ENCODE assay signal across 13 cellular contexts in genomic region chr1:211320980-211321379, GRCh38. TPM values are rescaled to one million over a fixed set of nuclear protein-coding genes. Genes with fewer than 3 reads are reported as not detected.
DNase-seq lines count a peak whose midpoint lies in the region; ATAC-seq and TF ChIP-seq lines count a peak whose summit lies in the region.
"Had no signal": no experiment of that assay in that cellular context is flagged by ENCODE, and none has a peak within 500 bp of the region (broad histone marks: within the 10 kb centered on the region; RNA-seq: fewer than 3 reads in every experiment).

No MANE protein-coding gene starts in this region.

- H3K4me3 Mint-ChIP-seq in activated T-cell treated with anti-CD3 and anti-CD28 coated beads, Interleukin-2, amount 50 U/mL, for 24 hours, result no peak overlapping the region
- H3K4me3 Mint-ChIP-seq in activated CD8-positive, alpha-beta T cell treated with anti-CD3 and anti-CD28 coated beads for 36 hours, result no peak overlapping the region
- H3K4me3 Mint-ChIP-seq in memory B cell, result no peak overlapping the region
- H3K4me3 Mint-ChIP-seq: natural killer cell treated with Interleukin-12 subunit alpha and Interleukin-12 subunit beta and Interleukin-15 and Interleukin-18, amount 100 ng/mL, for 72 hours had no signal

- H3K9me3 ChIP-seq in upper lobe of left lung, result no peaks in the 10 kb centered on the region
- H3K9me3 ChIP-seq: tibial nerve had no signal

- no peak for TF ChIP-seq POLR2A in upper lobe of left lung (IDR thresholded peaks at IDR 0.05)

- H3K9me3 Mint-ChIP-seq in activated T-cell treated with anti-CD3 and anti-CD28 coated beads, Interleukin-2, amount 50 U/mL, for 24 hours, result no peaks in the 10 kb centered on the region
- H3K9me3 Mint-ChIP-seq in activated CD8-positive, alpha-beta T cell treated with anti-CD3 and anti-CD28 coated beads for 36 hours, result no peaks in the 10 kb centered on the region
- no peaks in the 10 kb centered on the region for H3K9me3 Mint-ChIP-seq in memory B cell
- H3K9me3 Mint-ChIP-seq: natural killer cell treated with Interleukin-12 subunit alpha and Interleukin-12 subunit beta and Interleukin-15 and Interleukin-18, amount 100 ng/mL, for 72 hours had no signal

- H3K27ac Mint-ChIP-seq in activated T-cell treated with anti-CD3 and anti-CD28 coated beads, Interleukin-2, amount 50 U/mL, for 24 hours, result peak overlapping the region; percentile 76
- peak overlapping the region; percentile 20 for H3K27ac Mint-ChIP-seq in activated CD8-positive, alpha-beta T cell treated with anti-CD3 and anti-CD28 coated beads for 36 hours
- H3K27ac Mint-ChIP-seq in memory B cell, result no peak overlapping the region
- H3K27ac Mint-ChIP-seq: natural killer cell treated with Interleukin-12 subunit alpha and Interleukin-12 subunit beta and Interleukin-15 and Interleukin-18, amount 100 ng/mL, for 72 hours had no signal

- H3K27me3 ChIP-seq in H7 (ENCODE audit: control insufficient read depth, insufficient read depth, low read length) (no peaks in the 10 kb centered on the region), upper lobe of left lung (no peaks in the 10 kb centered on the region)
- H3K27me3 ChIP-seq: tibial nerve had no signal

- no peak for TF ChIP-seq CTCF in activated CD8-positive, alpha-beta T cell treated with anti-CD3 and anti-CD28 coated beads for 36 hours (IDR thresholded peaks at IDR 0.05)
- TF ChIP-seq CTCF in upper lobe of left lung (IDR thresholded peaks at IDR 0.05), result no peak

- H3K36me3 ChIP-seq in H7 (replicated peaks; ENCODE audit: control insufficient read depth, insufficient read depth, low read length), result no peaks in the 10 kb centered on the region
- H3K36me3 ChIP-seq in upper lobe of left lung, result peaks cover 0 to 2% (median 0%) of the 10 kb centered on the region in 4 donors

- H3K4me3 ChIP-seq in H7 (ENCODE audit: insufficient read depth, low read depth, low read length), result no peak overlapping the region
- no peak overlapping the region for H3K4me3 ChIP-seq in upper lobe of left lung
- H3K4me3 ChIP-seq: tibial nerve had no signal

- H3K4me1 ChIP-seq in upper lobe of left lung, result peaks cover 0 to 3% (median under 1%) of the 10 kb centered on the region in 4 donors

- H3K27me3 Mint-ChIP-seq in activated T-cell treated with anti-CD3 and anti-CD28 coated beads, Interleukin-2, amount 50 U/mL, for 24 hours, result no peaks in the 10 kb centered on the region
- no peaks in the 10 kb centered on the region for H3K27me3 Mint-ChIP-seq in activated CD8-positive, alpha-beta T cell treated with anti-CD3 and anti-CD28 coated beads for 36 hours
- no peaks in the 10 kb centered on the region for H3K27me3 Mint-ChIP-seq in memory B cell
- H3K27me3 Mint-ChIP-seq: natural killer cell treated with Interleukin-12 subunit alpha and Interleukin-12 subunit beta and Interleukin-15 and Interleukin-18, amount 100 ng/mL, for 72 hours had no signal

- POLR2A ChIA-PET in activated CD8-positive, alpha-beta T cell treated with anti-CD3 and anti-CD28 coated beads for 36 hours (lab: Charles Lee), result no interaction called here

- intact Hi-C loops in activated CD8-positive, alpha-beta T cell treated with anti-CD3 and anti-CD28 coated beads for 36 hours (cut with micrococcal nuclease), result loop anchor here (10.0 kb wide), 2 partner anchors 194 to 334 kb away; no protein-coding TSS in a partner anchor

- H3K4me1 Mint-ChIP-seq in activated T-cell treated with anti-CD3 and anti-CD28 coated beads, Interleukin-2, amount 50 U/mL, for 24 hours (ENCODE audit: low read depth), result peaks cover 67% of the 10 kb centered on the region
- peaks cover 54% of the 10 kb centered on the region for H3K4me1 Mint-ChIP-seq in activated CD8-positive, alpha-beta T cell treated with anti-CD3 and anti-CD28 coated beads for 36 hours (ENCODE audit: low read depth)
- H3K4me1 Mint-ChIP-seq in memory B cell, result peaks cover 18% of the 10 kb centered on the region

- peaks cover 4% of the 10 kb centered on the region for H3K36me3 Mint-ChIP-seq in activated T-cell treated with anti-CD3 and anti-CD28 coated beads, Interleukin-2, amount 50 U/mL, for 24 hours (ENCODE audit: low read depth)
- H3K36me3 Mint-ChIP-seq in activated CD8-positive, alpha-beta T cell treated with anti-CD3 and anti-CD28 coated beads for 36 hours (ENCODE audit: low read depth), result no peaks in the 10 kb centered on the region
- H3K36me3 Mint-ChIP-seq in memory B cell, result no peaks in the 10 kb centered on the region
- H3K36me3 Mint-ChIP-seq: natural killer cell treated with Interleukin-12 subunit alpha and Interleukin-12 subunit beta and Interleukin-15 and Interleukin-18, amount 100 ng/mL, for 72 hours had no signal

- WGBS in upper lobe of left lung, 2 donors, result 79 to 86% methylated on average over 4 of the region's 4 CpGs

- DNase-seq in activated T-cell treated with anti-CD3 and anti-CD28 coated beads, Interleukin-2, amount 50 U/mL, for 24 hours, result no peak
- no peak for DNase-seq in activated T-cell treated with anti-CD3 and anti-CD28 coated beads for 4 hours
- DNase-seq in activated CD8-positive, alpha-beta T cell treated with anti-CD3 and anti-CD28 coated beads for 36 hours, result no peak
- no peak for DNase-seq in memory B cell (ENCODE audit: low spot score in 2 of 2)
- DNase-seq in foreskin melanocyte, result no peak
- no peak for DNase-seq in H7
- no peak for DNase-seq in upper lobe of left lung
- DNase-seq: central memory CD4-positive, alpha-beta T cell; effector CD8-positive, alpha-beta T cell had no signal

- ATAC-seq in HG02973 (IDR thresholded peaks at IDR 0.05; ENCODE audit: unreplicated experiment) (peak; percentile 40), memory B cell (ENCODE audit: low read depth) (peak; percentile 40), upper lobe of left lung (ENCODE audit: low FRiP score in 2 of 2) (no peak)
- ATAC-seq in activated CD8-positive, alpha-beta T cell treated with anti-CD3 and anti-CD28 coated beads for 36 hours, result peak; percentile 22
- ATAC-seq: natural killer cell treated with Interleukin-12 subunit alpha and Interleukin-12 subunit beta and Interleukin-15 and Interleukin-18, amount 100 ng/mL, for 72 hours; SK-N-SH treated with all-trans-retinoic acid at 6 μM for 48 hours had no signal

- TF ChIP-seq EP300 in upper lobe of left lung (IDR thresholded peaks at IDR 0.05), result no peak

- CTCF ChIA-PET in activated CD8-positive, alpha-beta T cell treated with anti-CD3 and anti-CD28 coated beads for 36 hours (lab: Charles Lee), result interaction anchor here (0.7 to 1.5 kb wide), 4 partner anchors 15 to 159 kb away, joined by 3 to 6 read pairs (median 3); no protein-coding TSS in a partner anchor

- no peak overlapping the region for H3K27ac ChIP-seq in upper lobe of left lung
- H3K27ac ChIP-seq: tibial nerve had no signal

RNA-seq across cellular contexts. Expression of gene TRAF5, which starts 5.7 kb away (rescaled TPM):
- total RNA-seq in activated CD8-positive, alpha-beta T cell treated with anti-CD3 and anti-CD28 coated beads for 36 hours, result 10 to 100 TPM; 40.6 to 42.5 TPM
- 21.5 and 39.3 TPM in 2 replicates for total RNA-seq in H7 (2014; rRNA removed; shearing (Covaris generic))
- 10 to 100 TPM in 3 of 6 donors, 1 to 10 TPM in 3; 4.6 to 13.6 (median 9.5) TPM for total RNA-seq in upper lobe of left lung

Comparison
In these comparisons a context has a peak if more than half of its experiments do, and no peak if none do; other contexts are left out.
1. ATAC-seq: peak in HG02973 (single experiment), activated CD8-positive, alpha-beta T cell treated with anti-CD3 and anti-CD28 coated beads for 36 hours (single experiment) and memory B cell (single experiment); none in upper lobe of left lung (0 of 2).